ENCODE assay signal across 9 cellular contexts in genomic region chr1:66981679-66982078, GRCh38. TPM values are rescaled to one million over a fixed set of nuclear protein-coding genes. Genes with fewer than 3 reads are reported as not detected.
DNase-seq lines count a peak whose midpoint lies in the region; ATAC-seq, FAIRE-seq and TF ChIP-seq lines count a peak whose summit lies in the region.
"Had no signal": no experiment of that assay in that cellular context is flagged by ENCODE, and none has a peak within 500 bp of the region (broad histone marks: within the 10 kb centered on the region; RNA-seq: fewer than 3 reads in every experiment).

No MANE protein-coding gene starts in this region.

- intact Hi-C loops in psoas muscle (cut with DNase I): no loop called here

- H3K4me1 Mint-ChIP-seq in CD8-positive, alpha-beta memory T cell: peaks cover 19 to 35% (median 26%) of the 10 kb centered on the region in 3 donors
- H3K4me1 Mint-ChIP-seq in T-helper 2 cell treated with Interferon-gamma antibody and Interleukin-4, amounts not matched to agents 5 μg/mL and 100 μg/mL, for 36 hours (ENCODE audit: low read depth): peaks cover 29% of the 10 kb centered on the region

- no peaks in the 10 kb centered on the region for H3K27me3 ChIP-seq in CD8-positive, alpha-beta memory T cell (ENCODE audit: insufficient read depth, low read length, poor library complexity, severe bottlenecking)
- no peaks in the 10 kb centered on the region for H3K27me3 ChIP-seq in effector memory CD4-positive, alpha-beta T cell (replicated peaks; ENCODE audit: control insufficient read depth, insufficient read depth, low read length, poor library complexity, severe bottlenecking)
- H3K27me3 ChIP-seq in psoas muscle (ENCODE audit: insufficient read depth in 3 of 3, low read length in 2 of 3): no peaks in the 10 kb centered on the region

- H3K27me3 Mint-ChIP-seq in CD8-positive, alpha-beta memory T cell: no peaks in the 10 kb centered on the region
- no peaks in the 10 kb centered on the region for H3K27me3 Mint-ChIP-seq in T-helper 2 cell treated with Interferon-gamma antibody and Interleukin-4, amounts not matched to agents 5 μg/mL and 100 μg/mL, for 36 hours (ENCODE audit: low read depth)

- H3K9me3 ChIP-seq in CD8-positive, alpha-beta memory T cell (ENCODE audit: low read length): no peaks in the 10 kb centered on the region
- H3K9me3 ChIP-seq in effector memory CD4-positive, alpha-beta T cell (ENCODE audit: control insufficient read depth, low read length): no peaks in the 10 kb centered on the region
- H3K9me3 ChIP-seq in psoas muscle: no peaks in the 10 kb centered on the region

- peaks cover 0 to 79% (median 14%) of the 10 kb centered on the region in 3 donors for H3K36me3 Mint-ChIP-seq in CD8-positive, alpha-beta memory T cell
- H3K36me3 Mint-ChIP-seq in T-helper 2 cell treated with Interferon-gamma antibody and Interleukin-4, amounts not matched to agents 5 μg/mL and 100 μg/mL, for 36 hours (ENCODE audit: low read depth): peaks cover 43% of the 10 kb centered on the region

- 39 to 68% (median 48%) methylated on average over 4 of the region's 4 CpGs for WGBS in psoas muscle, 3 donors

- no peak for FAIRE-seq in HTR-8/SVneo (lab: Jason Lieb, UNC)
- FAIRE-seq: astrocyte had no signal

- peak overlapping the region; percentile 35 for H3K4me3 ChIP-seq in CD8-positive, alpha-beta memory T cell (ENCODE audit: low read length)
- peak overlapping the region; percentile 46 for H3K4me3 ChIP-seq in effector memory CD4-positive, alpha-beta T cell (ENCODE audit: insufficient read depth, low read depth, low read length, poor library complexity, severe bottlenecking)
- peak overlapping the region; percentile 51 for H3K4me3 ChIP-seq in psoas muscle

- CTCF ChIA-PET in CD8-positive, alpha-beta memory T cell (lab: Charles Lee): interaction anchor here (0.9 to 1.2 kb wide), 2 partner anchors 14 to 52 kb away, joined by 3 read pairs; no protein-coding TSS in a partner anchor

- H3K27ac ChIP-seq in CD8-positive, alpha-beta memory T cell (ENCODE audit: low read depth, low read length): no peak overlapping the region
- H3K27ac ChIP-seq in effector memory CD4-positive, alpha-beta T cell (ENCODE audit: insufficient read depth, low read length, poor library complexity, severe bottlenecking): peak overlapping the region; percentile 66
- peak overlapping the region; percentile 56 for H3K27ac ChIP-seq in psoas muscle

- peaks cover 15% of the 10 kb centered on the region for H3K4me1 ChIP-seq in CD8-positive, alpha-beta memory T cell (ENCODE audit: insufficient read depth, low read length)
- no peaks in the 10 kb centered on the region for H3K4me1 ChIP-seq in effector memory CD4-positive, alpha-beta T cell (ENCODE audit: control insufficient read depth, insufficient read depth, low read length, poor library complexity, severe bottlenecking)
- no peaks in the 10 kb centered on the region for H3K4me1 ChIP-seq in psoas muscle

- peaks cover 31% of the 10 kb centered on the region for H3K36me3 ChIP-seq in CD8-positive, alpha-beta memory T cell (ENCODE audit: insufficient read depth, low read length)
- H3K36me3 ChIP-seq in effector memory CD4-positive, alpha-beta T cell (ENCODE audit: control insufficient read depth, insufficient read depth, low read length): peaks cover 45% of the 10 kb centered on the region
- H3K36me3 ChIP-seq in psoas muscle (ENCODE audit: insufficient read depth in 1 of 2, low read depth in 1 of 2): peaks cover 0 to 95% of the 10 kb centered on the region in 2 donors

- TF ChIP-seq CTCF in psoas muscle (IDR thresholded peaks at IDR 0.05): no peak

- H3K27ac Mint-ChIP-seq in CD8-positive, alpha-beta memory T cell: peak overlapping the region; percentile 65 to 94 (median 88)
- H3K27ac Mint-ChIP-seq in T-helper 2 cell treated with Interferon-gamma antibody and Interleukin-4, amounts not matched to agents 5 μg/mL and 100 μg/mL, for 36 hours: peak overlapping the region; percentile 80

- DNase-seq in CD8-positive, alpha-beta memory T cell: peak; percentile 20 to 69 (median 48)
- DNase-seq in T-helper 2 cell treated with Interferon-gamma antibody and Interleukin-4, amounts not matched to agents 5 μg/mL and 100 μg/mL, for 36 hours (ENCODE audit: low spot score): peak; percentile 20
- peak in 2 of 3 donors; percentile 7 to 45 for DNase-seq in effector memory CD4-positive, alpha-beta T cell
- DNase-seq in psoas muscle (no peak), HTR-8/SVneo (ENCODE audit: insufficient read length, low spot score) (no peak), DMS114 treated with DMSO at 0.1 percent for 48 hours (lab: John Stamatoyannopoulos, UW; ENCODE audit: unreplicated experiment) (no peak), EL (no peak)

- peak in 2 of 4 donors; percentile 68 to 72 for ATAC-seq in psoas muscle
- ATAC-seq in HG03457 (IDR thresholded peaks at IDR 0.05; ENCODE audit: unreplicated experiment): no peak

- no peaks in the 10 kb centered on the region for H3K9me3 Mint-ChIP-seq in CD8-positive, alpha-beta memory T cell
- no peaks in the 10 kb centered on the region for H3K9me3 Mint-ChIP-seq in T-helper 2 cell treated with Interferon-gamma antibody and Interleukin-4, amounts not matched to agents 5 μg/mL and 100 μg/mL, for 36 hours

- H3K4me3 Mint-ChIP-seq in CD8-positive, alpha-beta memory T cell: peak overlapping the region; percentile 60 to 83 (median 74)
- H3K4me3 Mint-ChIP-seq in T-helper 2 cell treated with Interferon-gamma antibody and Interleukin-4, amounts not matched to agents 5 μg/mL and 100 μg/mL, for 36 hours: peak overlapping the region; percentile 69

- POLR2A ChIA-PET in CD8-positive, alpha-beta memory T cell (lab: Charles Lee): interaction anchor here (1.0 to 1.1 kb wide), 2 partner anchors 52 to 57 kb away, joined by 3 to 5 read pairs; partner anchors contain the start of genes DNAI4 and MIER1

RNA-seq across cellular contexts. Expression of gene MIER1, which starts 56.9 kb away (rescaled TPM):
- 10 to 100 TPM; 53.1 to 55.3 TPM for total RNA-seq in CD8-positive, alpha-beta memory T cell
- 38.6 TPM for polyA plus RNA-seq in CD8-positive, alpha-beta memory T cell
- 10 to 100 TPM; 12.9 to 18.9 (median 15.2) TPM for total RNA-seq in psoas muscle
- 10 to 100 TPM in 2 of 3 donors, 1 to 10 TPM in 1; 6.4 to 13.1 (median 10.5) TPM for polyA plus RNA-seq in psoas muscle

RNA-seq across cellular contexts. Expression of gene DNAI4, which starts 57.0 kb away (rescaled TPM):
- total RNA-seq in CD8-positive, alpha-beta memory T cell: 1 to 10 TPM in 1 of 2 experiments, under 1 TPM in 1; 0.86 to 1.8 TPM
- 0.77 TPM for polyA plus RNA-seq in CD8-positive, alpha-beta memory T cell
- total RNA-seq in psoas muscle: 1 to 10 TPM; 4.5 to 6.5 (median 5.3) TPM
- polyA plus RNA-seq in psoas muscle: under 1 TPM; 0.18 to 0.43 (median 0.21) TPM

Comparison
In these comparisons a context has a peak if more than half of its experiments do, and no peak if none do; other contexts are left out.
1. DNase-seq: peak in CD8-positive, alpha-beta memory T cell (5 of 5), T-helper 2 cell treated with Interferon-gamma antibody and Interleukin-4, amounts not matched to agents 5 μg/mL and 100 μg/mL, for 36 hours (single experiment) and effector memory CD4-positive, alpha-beta T cell (2 of 3); none in psoas muscle (0 of 2), HTR-8/SVneo (single experiment), DMS114 treated with DMSO at 0.1 percent for 48 hours (single experiment) and EL (single experiment).
2. Peak in every context shown above with its lines, with median percentiles within 50 percentile points of each other: H3K4me3 ChIP-seq.